Comparison of ENCODE assay signal across 18 cellular contexts in genomic region chr1:54384471-54384870, GRCh38. TPM values are rescaled to one million over a fixed set of nuclear protein-coding genes. Genes with fewer than 3 reads are reported as not detected.
DNase-seq lines count a peak whose midpoint lies in the region; ATAC-seq, FAIRE-seq and TF ChIP-seq lines count a peak whose summit lies in the region.
"Had no signal": no experiment of that assay in that cellular context is flagged by ENCODE, and none has a peak within 500 bp of the region (broad histone marks: within the 10 kb centered on the region; RNA-seq: fewer than 3 reads in every experiment).

No MANE protein-coding gene starts in this region.

- no peak overlapping the region for H3K4me3 Mint-ChIP-seq in activated CD8-positive, alpha-beta T cell treated with anti-CD3 and anti-CD28 coated beads, Interleukin-2, amount 10 ng/mL, durations not matched to agents 7 days and 5 days
- no peak overlapping the region for H3K4me3 Mint-ChIP-seq in activated CD8-positive, alpha-beta T cell treated with anti-CD3 and anti-CD28 coated beads for 36 hours
- H3K4me3 Mint-ChIP-seq: activated naive CD4-positive, alpha-beta T cell treated with anti-CD3 and anti-CD28 coated beads, Interleukin-2, amount 10 ng/mL, durations not matched to agents 7 days and 5 days had no signal

- POLR2A ChIA-PET in activated CD8-positive, alpha-beta T cell treated with anti-CD3 and anti-CD28 coated beads, Interleukin-2, amount 10 ng/mL, durations not matched to agents 7 days and 5 days (lab: Charles Lee), result no interaction called here
- POLR2A ChIA-PET in activated CD8-positive, alpha-beta T cell treated with anti-CD3 and anti-CD28 coated beads for 36 hours (lab: Charles Lee), result no interaction called here
- POLR2A ChIA-PET in K562 (lab: Yijun Ruan, JAX), result interaction anchor here (1.1 to 6.5 kb wide), 6 partner anchors 14 to 96 kb away, joined by 3 to 43 read pairs (median 4); no protein-coding TSS in a partner anchor

- no peak overlapping the region for H3K4me3 ChIP-seq in K562
- H3K4me3 ChIP-seq in mucosa of stomach (ENCODE audit: low read length), result no peak overlapping the region
- H3K4me3 ChIP-seq in testis, result no peak overlapping the region
- H3K4me3 ChIP-seq: A549, esophagus squamous epithelium, pancreas had no signal

- CTCF ChIA-PET in activated CD8-positive, alpha-beta T cell treated with anti-CD3 and anti-CD28 coated beads, Interleukin-2, amount 10 ng/mL, durations not matched to agents 7 days and 5 days (lab: Charles Lee), result interaction anchor here (1.5 kb wide), 1 partner anchor 105 kb away, joined by 4 read pairs; no protein-coding TSS in a partner anchor
- CTCF ChIA-PET in activated CD8-positive, alpha-beta T cell treated with anti-CD3 and anti-CD28 coated beads for 36 hours (lab: Charles Lee), result no interaction called here
- CTCF ChIA-PET in K562 (lab: Yijun Ruan, JAX; ENCODE audit: low intra/inter-chr PET ratio), result no interaction called here

- H3K27ac ChIP-seq in K562 (ENCODE audit: extremely low read depth, low read depth, low read length) (peak overlapping the region; percentile 39; the same call in 1 of the 3 replicates), testis (peak overlapping the region; percentile 48 to 53)
- H3K27ac ChIP-seq: A549, HL-60 had no signal

- H3K9ac ChIP-seq in K562 (ENCODE audit: insufficient read depth in 1 of 2, low read depth in 2 of 2, low read length in 2 of 2) (no peak overlapping the region; a peak in 1 of 4 replicates), mucosa of stomach (ENCODE audit: low read length) (peak overlapping the region; percentile 23)

- peaks cover 21% of the 10 kb centered on the region for H4K20me1 ChIP-seq in K562 (replicated peaks; ENCODE audit: control insufficient read depth, insufficient read depth, low read length)

- H3K27ac Mint-ChIP-seq in activated CD8-positive, alpha-beta T cell treated with anti-CD3 and anti-CD28 coated beads, Interleukin-2, amount 10 ng/mL, durations not matched to agents 7 days and 5 days, result peak overlapping the region; percentile 10
- H3K27ac Mint-ChIP-seq in activated CD8-positive, alpha-beta T cell treated with anti-CD3 and anti-CD28 coated beads for 36 hours, result no peak overlapping the region
- H3K27ac Mint-ChIP-seq: activated naive CD4-positive, alpha-beta T cell treated with anti-CD3 and anti-CD28 coated beads, Interleukin-2, amount 10 ng/mL, durations not matched to agents 7 days and 5 days had no signal

- H3K79me2 ChIP-seq in K562 (ENCODE audit: control insufficient read depth, insufficient read depth, low read length), result peaks cover 87% of the 10 kb centered on the region

- H3K4me2 ChIP-seq in K562 (ENCODE audit: insufficient read depth, low read length), result no peak overlapping the region
- H3K4me2 ChIP-seq: A549 had no signal

- H3K9me3 Mint-ChIP-seq in activated CD8-positive, alpha-beta T cell treated with anti-CD3 and anti-CD28 coated beads, Interleukin-2, amount 10 ng/mL, durations not matched to agents 7 days and 5 days (ENCODE audit: insufficient read depth), result no peaks in the 10 kb centered on the region
- H3K9me3 Mint-ChIP-seq in activated CD8-positive, alpha-beta T cell treated with anti-CD3 and anti-CD28 coated beads for 36 hours, result no peaks in the 10 kb centered on the region
- H3K9me3 Mint-ChIP-seq: activated naive CD4-positive, alpha-beta T cell treated with anti-CD3 and anti-CD28 coated beads, Interleukin-2, amount 10 ng/mL, durations not matched to agents 7 days and 5 days had no signal

- in situ Hi-C loops in K562 (cut with MboI), result no loop called here

- H3K27me3 ChIP-seq in K562 (ENCODE audit: control insufficient read depth in 2 of 2, insufficient read depth in 2 of 2, low read length in 2 of 2), result no peaks in the 10 kb centered on the region
- no peaks in the 10 kb centered on the region for H3K27me3 ChIP-seq in mucosa of stomach (ENCODE audit: control insufficient read depth, insufficient read depth, low read length)
- H3K27me3 ChIP-seq in testis, result no peaks in the 10 kb centered on the region
- H3K27me3 ChIP-seq: esophagus squamous epithelium, pancreas had no signal

- peaks cover 45% of the 10 kb centered on the region for H3K4me1 Mint-ChIP-seq in activated CD8-positive, alpha-beta T cell treated with anti-CD3 and anti-CD28 coated beads, Interleukin-2, amount 10 ng/mL, durations not matched to agents 7 days and 5 days (ENCODE audit: low read depth)
- H3K4me1 Mint-ChIP-seq in activated CD8-positive, alpha-beta T cell treated with anti-CD3 and anti-CD28 coated beads for 36 hours (ENCODE audit: low read depth), result peaks cover 54% of the 10 kb centered on the region

- ATAC-seq in activated CD8-positive, alpha-beta T cell treated with anti-CD3 and anti-CD28 coated beads, Interleukin-2, amount 10 ng/mL, durations not matched to agents 7 days and 5 days, result no peak
- ATAC-seq in activated CD8-positive, alpha-beta T cell treated with anti-CD3 and anti-CD28 coated beads for 36 hours, result no peak
- ATAC-seq in K562, result no peak
- no peak for ATAC-seq in esophagus mucosa
- ATAC-seq: A549 had no signal

- no TSS peak for BruUV-seq in K562 (replicated peaks; lab: Mats Ljungman, UMichigan)

- no peaks in the 10 kb centered on the region for H3K9me3 ChIP-seq in K562 (replicated peaks; ENCODE audit: control insufficient read depth, insufficient read depth, low read depth, low read length)
- no peaks in the 10 kb centered on the region for H3K9me3 ChIP-seq in mucosa of stomach (ENCODE audit: control insufficient read depth, low read length)
- H3K9me3 ChIP-seq in testis, result no peaks in the 10 kb centered on the region
- H3K9me3 ChIP-seq: A549, esophagus squamous epithelium, pancreas had no signal

- FAIRE-seq in K562 (lab: Jason Lieb, UNC), result no peak
- FAIRE-seq: A549, G401.6, pancreas had no signal

- intact Hi-C loops in activated CD8-positive, alpha-beta T cell treated with anti-CD3 and anti-CD28 coated beads for 36 hours (cut with micrococcal nuclease), result no loop called here
- intact Hi-C loops in K562 (cut with micrococcal nuclease), result no loop called here
- intact Hi-C loops in testis (cut with DNase I; ENCODE audit: low total_unique reads), result no loop called here

- H3K36me3 ChIP-seq in K562 (ENCODE audit: control insufficient read depth, insufficient read depth, low read length) (peaks cover 82% of the 10 kb centered on the region), mucosa of stomach (ENCODE audit: control insufficient read depth, insufficient read depth, low read length) (no peaks in the 10 kb centered on the region), testis (ENCODE audit: low read depth, missing control alignments) (no peaks in the 10 kb centered on the region)

- DNase-seq in activated CD8-positive, alpha-beta T cell treated with anti-CD3 and anti-CD28 coated beads, Interleukin-2, amount 10 ng/mL, durations not matched to agents 7 days and 5 days, result no peak
- DNase-seq in activated CD8-positive, alpha-beta T cell treated with anti-CD3 and anti-CD28 coated beads for 36 hours, result no peak
- DNase-seq in K562 (ENCODE audit: extremely low read depth in 1 of 4, low spot score in 3 of 4) (no peak), testis (no peak), anterior cingulate cortex (lab: John Stamatoyannopoulos, UW) (no peak), NAMALWA (ENCODE audit: low spot score) (no peak)
- DNase-seq: activated naive CD4-positive, alpha-beta T cell treated with anti-CD3 and anti-CD28 coated beads, Interleukin-2, amount 10 ng/mL, durations not matched to agents 7 days and 5 days; cerebellar nuclear complex; esophagus squamous epithelium; NCI-H146; pancreas; stimulated activated CD4-positive, alpha-beta T cell treated with anti-CD3 and anti-CD28 coated beads, Interleukin-1b, Interleukin-23, amount 100 ng/mL, for 48 hours; stimulated activated CD8-positive, alpha-beta memory T cell treated with anti-CD3 and anti-CD28 coated beads, Interleukin-4, amount 100 ng/mL, for 48 hours had no signal

- no peaks in the 10 kb centered on the region for H3K9me1 ChIP-seq in K562 (ENCODE audit: control insufficient read depth, insufficient read depth, low read length)

- TF ChIP-seq CTCF in activated CD8-positive, alpha-beta T cell treated with anti-CD3 and anti-CD28 coated beads for 36 hours (IDR thresholded peaks at IDR 0.05), result no peak
- no peak for TF ChIP-seq CTCF in K562 (IDR thresholded peaks at IDR 0.05 in 2 of 3, conservative IDR thresholded peaks at IDR 0.05 in 1 of 3; ENCODE audit: insufficient read depth in 2 of 3, low read depth in 1 of 3, low read length in 3 of 3)
- TF ChIP-seq CTCF in testis (IDR thresholded peaks at IDR 0.05), result no peak

- WGBS in K562 (ENCODE audit: insufficient coverage, low coverage, missing lambda C conversion rate), result 81% methylated on average over 2 of the region's 2 CpGs
- 79 to 92% methylated on average over 2 of the region's 2 CpGs for WGBS in testis, 2 donors

- TF ChIP-seq EP300 in K562 (IDR thresholded peaks at IDR 0.05; ENCODE audit: low read length), result no peak

- peaks cover 43% of the 10 kb centered on the region for H3K36me3 Mint-ChIP-seq in activated CD8-positive, alpha-beta T cell treated with anti-CD3 and anti-CD28 coated beads, Interleukin-2, amount 10 ng/mL, durations not matched to agents 7 days and 5 days (ENCODE audit: low read depth)
- H3K36me3 Mint-ChIP-seq in activated CD8-positive, alpha-beta T cell treated with anti-CD3 and anti-CD28 coated beads for 36 hours (ENCODE audit: low read depth), result peaks cover 22% of the 10 kb centered on the region

- no peak for TF ChIP-seq RAD21 in K562 (CRISPR knock-in tag; conservative IDR thresholded peaks at IDR 0.05 in 1 of 2, IDR thresholded peaks at IDR 0.05 in 1 of 2)

- TF ChIP-seq POLR2A in K562 (conservative IDR thresholded peaks at IDR 0.05) (no peak), testis (IDR thresholded peaks at IDR 0.05) (no peak)

- H3K27me3 Mint-ChIP-seq in activated CD8-positive, alpha-beta T cell treated with anti-CD3 and anti-CD28 coated beads, Interleukin-2, amount 10 ng/mL, durations not matched to agents 7 days and 5 days (ENCODE audit: low read depth), result no peaks in the 10 kb centered on the region
- H3K27me3 Mint-ChIP-seq in activated CD8-positive, alpha-beta T cell treated with anti-CD3 and anti-CD28 coated beads for 36 hours, result no peaks in the 10 kb centered on the region
- H3K27me3 Mint-ChIP-seq: activated naive CD4-positive, alpha-beta T cell treated with anti-CD3 and anti-CD28 coated beads, Interleukin-2, amount 10 ng/mL, durations not matched to agents 7 days and 5 days had no signal

- H3K4me1 ChIP-seq in K562 (replicated peaks in 1 of 2; ENCODE audit: control insufficient read depth in 2 of 2, insufficient read depth in 2 of 2, low read length in 2 of 2) (peaks cover 11 to 21% of the 10 kb centered on the region in 2 experiments; a peak in 4 of 5 replicates), mucosa of stomach (ENCODE audit: control insufficient read depth, insufficient read depth, low read length) (peaks cover 49% of the 10 kb centered on the region), testis (peaks cover 47% of the 10 kb centered on the region)
- H3K4me1 ChIP-seq: pancreas had no signal

- no peak overlapping the region for H2AFZ ChIP-seq in K562 (ENCODE audit: low read depth, low read length)

RNA-seq across cellular contexts. Expression of gene SSBP3, which starts 21.7 kb away (rescaled TPM):
- 100 to 1,000 TPM; 109 to 111 TPM for total RNA-seq in activated CD8-positive, alpha-beta T cell treated with anti-CD3 and anti-CD28 coated beads, Interleukin-2, amount 10 ng/mL, durations not matched to agents 7 days and 5 days
- 10 to 100 TPM; 62.6 to 67.8 TPM for total RNA-seq in activated CD8-positive, alpha-beta T cell treated with anti-CD3 and anti-CD28 coated beads for 36 hours
- total RNA-seq in K562 (2011; cell fraction: chromatin; rRNA removed; ENCODE audit: low replicate concordance), result 55.7 and 82.4 TPM in 2 replicates
- 34.6 and 49.5 TPM in 2 replicates for total RNA-seq in K562 (2011; cell fraction: nucleolus; rRNA removed)
- 48.8 and 81.9 TPM in 2 replicates for total RNA-seq in K562 (2011; cell fraction: nucleoplasm; rRNA removed)
- total RNA-seq in K562 (2014; rRNA removed) (23.8 and 36.9 TPM in 2 replicates), K562 (2014; rRNA removed; fragmentation: Illumina TruSeq; extraction: Trizol) (33.8 and 44.0 TPM in 2 replicates), K562 (2015; rRNA removed; fragmentation: Illumina TruSeq; extraction: Trizol) (39.8 and 45.1 TPM in 2 replicates), K562 (2021) (102 and 106 TPM in 2 replicates), testis (10 to 100 TPM; 91.6 to 99.0 TPM), esophagus mucosa (39.3 TPM)
- polyA plus RNA-seq in K562 (2011; rRNA removed) (17.6 and 43.9 TPM in 2 replicates), K562 (2014; fragmentation: Illumina TruSeq; extraction: Trizol) (107 and 108 TPM in 2 replicates), K562 (2014; fragmentation: Nextera tagmentation; extraction: Ambion mirVana) (1 to 10 TPM; 8.7 TPM), K562 (2014; rRNA removed) (51.4 and 68.8 TPM in 2 replicates), testis (ENCODE audit: insufficient read depth, low read depth, low replicate concordance) (88.8 TPM)
- polyA plus RNA-seq in K562 (2011; cell fraction: cytosol; rRNA removed), result 18.4 and 40.7 TPM in 2 replicates
- polyA plus RNA-seq in K562 (2011; cell fraction: nucleus; rRNA removed), result 39.0 and 40.4 TPM in 2 replicates
- 79.9 and 107 TPM in 2 replicates for polyA plus RNA-seq in K562 (2012)
- 13.2 and 17.4 TPM in 2 replicates for polyA minus RNA-seq in K562 (2011; rRNA and poly(A)+ RNA removed)
- 21.6 and 33.8 TPM in 2 replicates for polyA minus RNA-seq in K562 (2011; cell fraction: cytosol; rRNA and poly(A)+ RNA removed)
- 9.7 and 14.1 TPM in 2 replicates for polyA minus RNA-seq in K562 (2011; cell fraction: nucleus; rRNA and poly(A)+ RNA removed)
